Comparison of ENCODE assay signal across 23 cellular contexts in genomic region chr15:48052871-48053383, GRCh38.
DNase-seq lines count a peak whose midpoint lies in the region; ATAC-seq and TF ChIP-seq lines count a peak whose summit lies in the region.
"Had no signal": no experiment of that assay in that cellular context is flagged by ENCODE, and none has a peak within 500 bp of the region (broad histone marks: within the 10 kb centered on the region; RNA-seq: fewer than 3 reads in every experiment).

No MANE protein-coding gene starts in this region.

- peaks cover 5% of the 10 kb centered on the region for H3K4me1 ChIP-seq in RWPE2 (ENCODE audit: insufficient read depth, poor library complexity, severe bottlenecking)
- H3K4me1 ChIP-seq: suprapubic skin had no signal

- peak; percentile 86 for ATAC-seq in RWPE2 (ENCODE audit: low read depth)
- no peak for ATAC-seq in GM19463 (IDR thresholded peaks at IDR 0.05; ENCODE audit: unreplicated experiment)
- ATAC-seq in HG03280 (IDR thresholded peaks at IDR 0.05; ENCODE audit: unreplicated experiment), result no peak
- ATAC-seq in WTC11, result no peak
- ATAC-seq: left ventricle myocardium superior, right cardiac atrium had no signal

- CTCF ChIA-PET in WTC11 (lab: Charles Lee), result no interaction called here

- H3K9me3 Mint-ChIP-seq in WTC11, result peaks cover 56% of the 10 kb centered on the region
- H3K9me3 Mint-ChIP-seq: activated T-helper 2 cell treated with anti-CD3 and anti-CD28 coated beads, Interferon-gamma antibody, Interleukin-2, Interleukin-4, amounts not matched to agents 10 μg/mL and 5 μg/mL and 100 μg/mL, durations not matched to agents 14 hours and 24 hours and 36 hours had no signal

- POLR2A ChIA-PET in WTC11 (lab: Charles Lee), result no interaction called here

- H3K9me3 ChIP-seq in MG63, result peaks cover 11% of the 10 kb centered on the region
- peaks cover 3% of the 10 kb centered on the region for H3K9me3 ChIP-seq in RWPE2 (ENCODE audit: severe bottlenecking)
- H3K9me3 ChIP-seq: neutrophil, suprapubic skin had no signal

- H3K27me3 ChIP-seq in MG63 (no peaks in the 10 kb centered on the region), RWPE2 (ENCODE audit: insufficient read depth, poor library complexity, severe bottlenecking) (no peaks in the 10 kb centered on the region)
- H3K27me3 ChIP-seq: cardiac muscle cell, neutrophil, suprapubic skin had no signal

- peaks cover 3% of the 10 kb centered on the region; the same call in 1 of the 2 replicates for H3K27me3 Mint-ChIP-seq in WTC11 (ENCODE audit: low read depth)

- H3K4me1 Mint-ChIP-seq in WTC11, result peaks cover 9% of the 10 kb centered on the region
- H3K4me1 Mint-ChIP-seq: activated naive CD8-positive, alpha-beta T cell treated with anti-CD3 and anti-CD28 coated beads, Interleukin-2, amount 10 ng/mL, durations not matched to agents 7 days and 5 days had no signal

- no peak overlapping the region for H3K27ac ChIP-seq in RWPE2 (ENCODE audit: poor library complexity, severe bottlenecking)
- H3K27ac ChIP-seq: cardiac muscle cell, neutrophil, suprapubic skin had no signal

- H3K36me3 Mint-ChIP-seq in WTC11, result peaks cover 28% of the 10 kb centered on the region
- H3K36me3 Mint-ChIP-seq: activated naive CD8-positive, alpha-beta T cell treated with anti-CD3 and anti-CD28 coated beads, Interleukin-2, amount 10 ng/mL, durations not matched to agents 7 days and 5 days had no signal

- TF ChIP-seq CTCF in RWPE2 (IDR thresholded peaks at IDR 0.05; ENCODE audit: poor library complexity, severe bottlenecking) (no peak), WTC11 (IDR thresholded peaks at IDR 0.05) (no peak)

- H3K36me3 ChIP-seq in MG63 (no peaks in the 10 kb centered on the region), RWPE2 (ENCODE audit: low read depth) (no peaks in the 10 kb centered on the region)
- H3K36me3 ChIP-seq: cardiac muscle cell, neutrophil, suprapubic skin had no signal

- no peak overlapping the region for H3K4me3 ChIP-seq in MG63
- no peak overlapping the region for H3K4me3 ChIP-seq in RWPE2 (ENCODE audit: severe bottlenecking)
- H3K4me3 ChIP-seq: cardiac muscle cell, suprapubic skin had no signal

- DNase-seq in COR-L47 (lab: John Stamatoyannopoulos, UW), result peak; percentile 79
- DNase-seq in MG63, result peak; percentile 47
- no peak for DNase-seq in RWPE2 (ENCODE audit: low spot score)
- peak; percentile 46 for DNase-seq in iris pigment epithelial cell (ENCODE audit: low read depth)
- no peak for DNase-seq in amygdala (lab: John Stamatoyannopoulos, UW)
- DNase-seq in WTC11 (ENCODE audit: low spot score), result no peak
- DNase-seq: activated CD4-positive, alpha-beta T cell treated with anti-CD3 and anti-CD28 coated beads for 4 hours; activated naive CD8-positive, alpha-beta T cell treated with anti-CD3 and anti-CD28 coated beads, Interleukin-2, amount 10 ng/mL, durations not matched to agents 7 days and 5 days; CD4-positive, alpha-beta T cell; DND-41; left ventricle myocardium superior; NCI-H1105 treated with DMSO at 0.1 percent for 48 hours; NCI-H2171; NK-92 treated with Interleukin-12 subunit alpha and Interleukin-12 subunit beta, amount 100 ng/mL, for 24 hours; right cardiac atrium; RPMI8226; stimulated activated CD4-positive, alpha-beta T cell treated with anti-CD3 and anti-CD28 coated beads, Interleukin-15, amount 100 ng/mL, for 24 hours had no signal

- H3K4me3 Mint-ChIP-seq in WTC11, result no peak overlapping the region
- H3K4me3 Mint-ChIP-seq: activated naive CD8-positive, alpha-beta T cell treated with anti-CD3 and anti-CD28 coated beads, Interleukin-2, amount 10 ng/mL, durations not matched to agents 7 days and 5 days; CD4-positive, alpha-beta T cell had no signal

- no peak overlapping the region for H3K27ac Mint-ChIP-seq in WTC11
- H3K27ac Mint-ChIP-seq: activated naive CD8-positive, alpha-beta T cell treated with anti-CD3 and anti-CD28 coated beads, Interleukin-2, amount 10 ng/mL, durations not matched to agents 7 days and 5 days; activated T-helper 2 cell treated with anti-CD3 and anti-CD28 coated beads, Interferon-gamma antibody, Interleukin-2, Interleukin-4, amounts not matched to agents 10 μg/mL and 5 μg/mL and 100 μg/mL, durations not matched to agents 14 hours and 24 hours and 36 hours; CD4-positive, alpha-beta T cell had no signal

TF ChIP-seq in WTC11, 78 proteins besides CTCF, POLR2A, EP300 and RAD21:
- TF ChIP-seq CREM (CRISPR knock-in tag; IDR thresholded peaks at IDR 0.05) (no peak), TEAD1 (CRISPR knock-in tag; IDR thresholded peaks at IDR 0.05) (no peak)

Comparison
In these comparisons a context has a peak if more than half of its experiments do, and no peak if none do; other contexts are left out.
1. DNase-seq: peak in COR-L47 (single experiment), MG63 (single experiment) and iris pigment epithelial cell (single experiment); none in RWPE2 (single experiment), amygdala (0 of 56) and WTC11 (single experiment).